10 cellular contexts compared by ENCODE assay signal in genomic region chr6:22250486-22250885, GRCh38. TPM values are rescaled to one million over a fixed set of nuclear protein-coding genes. Genes with fewer than 3 reads are reported as not detected.
DNase-seq lines count a peak whose midpoint lies in the region; ATAC-seq and TF ChIP-seq lines count a peak whose summit lies in the region.
"Had no signal": no experiment of that assay in that cellular context is flagged by ENCODE, and none has a peak within 500 bp of the region (broad histone marks: within the 10 kb centered on the region; RNA-seq: fewer than 3 reads in every experiment).

No MANE protein-coding gene starts in this region.

- H3K79me2 ChIP-seq in smooth muscle cell (ENCODE audit: low read depth): no peaks in the 10 kb centered on the region

- H3K27ac ChIP-seq in smooth muscle cell (ENCODE audit: low read depth): peak overlapping the region; percentile 32

- no peak overlapping the region for H3K4me3 ChIP-seq in smooth muscle cell

- no peaks in the 10 kb centered on the region for H3K27me3 ChIP-seq in smooth muscle cell (ENCODE audit: low read depth)

- H3K36me3 Mint-ChIP-seq in glutamatergic neuron (ENCODE audit: unreplicated experiment): no peaks in the 10 kb centered on the region
- H3K36me3 Mint-ChIP-seq: activated naive CD8-positive, alpha-beta T cell treated with anti-CD3 and anti-CD28 coated beads for 36 hours had no signal

- no peak overlapping the region for H3K9ac ChIP-seq in smooth muscle cell (ENCODE audit: low read depth)

- no peak overlapping the region for H2AFZ ChIP-seq in smooth muscle cell (ENCODE audit: low read depth)

- peaks cover 42% of the 10 kb centered on the region for H3K4me1 Mint-ChIP-seq in glutamatergic neuron (ENCODE audit: low read depth, unreplicated experiment)
- H3K4me1 Mint-ChIP-seq: activated naive CD8-positive, alpha-beta T cell treated with anti-CD3 and anti-CD28 coated beads for 36 hours had no signal

- peaks cover 50% of the 10 kb centered on the region for H3K4me1 ChIP-seq in smooth muscle cell (ENCODE audit: low read depth)

- H3K27me3 Mint-ChIP-seq in glutamatergic neuron (ENCODE audit: unreplicated experiment): no peaks in the 10 kb centered on the region
- H3K27me3 Mint-ChIP-seq: activated naive CD8-positive, alpha-beta T cell treated with anti-CD3 and anti-CD28 coated beads for 36 hours had no signal

- peak; percentile 18 for DNase-seq in M059J (ENCODE audit: low read depth)
- DNase-seq in NCI-H526 treated with DMSO at 0.1 percent for 48 hours (lab: John Stamatoyannopoulos, UW): peak; percentile 71
- DNase-seq in glutamatergic neuron: peak; percentile 20
- no peak for DNase-seq in smooth muscle cell (lab: John Stamatoyannopoulos, UW; ENCODE audit: unreplicated experiment)
- DNase-seq in cerebellar cortex (ENCODE audit: low spot score): no peak
- DNase-seq: activated naive CD8-positive, alpha-beta T cell treated with anti-CD3 and anti-CD28 coated beads for 36 hours; NCI-H1048 had no signal

- 25% methylated on average over 1 of the region's 1 CpG for WGBS in smooth muscle cell (ENCODE audit: low lambda C conversion rate)

- TF ChIP-seq CTCF in glutamatergic neuron (IDR thresholded peaks at IDR 0.05; ENCODE audit: partially characterized antibody, unreplicated experiment): no peak
- TF ChIP-seq CTCF in smooth muscle cell (IDR thresholded peaks at IDR 0.05; ENCODE audit: borderline replicate concordance, insufficient read depth, poor library complexity, severe bottlenecking): no peak

- ATAC-seq in HG03159 (IDR thresholded peaks at IDR 0.05; ENCODE audit: unreplicated experiment) (no peak), GM19035 (IDR thresholded peaks at IDR 0.05; ENCODE audit: unreplicated experiment) (no peak)
- ATAC-seq: HCT116 had no signal

- no peak overlapping the region for H3K4me2 ChIP-seq in smooth muscle cell

- no peaks in the 10 kb centered on the region for H3K9me3 Mint-ChIP-seq in glutamatergic neuron (ENCODE audit: unreplicated experiment)
- H3K9me3 Mint-ChIP-seq: activated naive CD8-positive, alpha-beta T cell treated with anti-CD3 and anti-CD28 coated beads for 36 hours had no signal

- peaks cover 4% of the 10 kb centered on the region for H3F3A ChIP-seq in smooth muscle cell (ENCODE audit: low read depth)

- peak overlapping the region; percentile 56 for H3K27ac Mint-ChIP-seq in glutamatergic neuron (ENCODE audit: unreplicated experiment)
- H3K27ac Mint-ChIP-seq: activated naive CD8-positive, alpha-beta T cell treated with anti-CD3 and anti-CD28 coated beads for 36 hours had no signal

- peak overlapping the region; percentile 57 for H3K4me3 Mint-ChIP-seq in glutamatergic neuron (ENCODE audit: unreplicated experiment)
- H3K4me3 Mint-ChIP-seq: activated naive CD8-positive, alpha-beta T cell treated with anti-CD3 and anti-CD28 coated beads for 36 hours had no signal

- no peaks in the 10 kb centered on the region for H4K20me1 ChIP-seq in smooth muscle cell (ENCODE audit: low read depth)

- no peaks in the 10 kb centered on the region for H3K9me3 ChIP-seq in smooth muscle cell (replicated peaks; ENCODE audit: low read depth)

- no peaks in the 10 kb centered on the region for H3K36me3 ChIP-seq in smooth muscle cell (ENCODE audit: low read depth)

RNA-seq across cellular contexts. Expression of gene PRL, which starts 46.4 kb away (rescaled TPM):
- total RNA-seq in M059J (2014; rRNA removed; shearing (Covaris generic)): not detected in 2 replicates
- total RNA-seq in glutamatergic neuron (ENCODE audit: unreplicated experiment): not detected
- total RNA-seq in smooth muscle cell: not detected in 2 replicates
- 0.26 TPM in 1 of 2 replicates, not detected in the other for polyA plus RNA-seq in smooth muscle cell
- total RNA-seq: activated naive CD8-positive, alpha-beta T cell treated with anti-CD3 and anti-CD28 coated beads for 36 hours had no signal

Comparison
In these comparisons a context has a peak if more than half of its experiments do, and no peak if none do; other contexts are left out.
1. DNase-seq: peak in M059J (single experiment), NCI-H526 treated with DMSO at 0.1 percent for 48 hours (single experiment) and glutamatergic neuron (single experiment); none in smooth muscle cell (single experiment) and cerebellar cortex (single experiment).